ENCODE assay signal across 8 cellular contexts in genomic region chr2:71772510-71773172, GRCh38.
"Had no signal": no experiment of that assay in that cellular context is flagged by ENCODE, and none has a peak within 500 bp of the region (broad histone marks: within the 10 kb centered on the region; RNA-seq: fewer than 3 reads in every experiment).

No MANE protein-coding gene starts in this region.

- H3K4me1 Mint-ChIP-seq: GM23338, H9 had no signal

- ATAC-seq: GM23338, K562 had no signal

- DNase-seq: H9, HCEC 1CT, IMR-90 had no signal

- H3K4me3 ChIP-seq: GM23338, K562 had no signal

- H3K4me3 Mint-ChIP-seq: GM23338, H9 had no signal

- FAIRE-seq: H1, H54, HTR-8/SVneo, K562 had no signal

- H3K27ac Mint-ChIP-seq: GM23338, H9 had no signal
